ENCODE assay signal across 1 cellular context in the genomic region with DNA sequence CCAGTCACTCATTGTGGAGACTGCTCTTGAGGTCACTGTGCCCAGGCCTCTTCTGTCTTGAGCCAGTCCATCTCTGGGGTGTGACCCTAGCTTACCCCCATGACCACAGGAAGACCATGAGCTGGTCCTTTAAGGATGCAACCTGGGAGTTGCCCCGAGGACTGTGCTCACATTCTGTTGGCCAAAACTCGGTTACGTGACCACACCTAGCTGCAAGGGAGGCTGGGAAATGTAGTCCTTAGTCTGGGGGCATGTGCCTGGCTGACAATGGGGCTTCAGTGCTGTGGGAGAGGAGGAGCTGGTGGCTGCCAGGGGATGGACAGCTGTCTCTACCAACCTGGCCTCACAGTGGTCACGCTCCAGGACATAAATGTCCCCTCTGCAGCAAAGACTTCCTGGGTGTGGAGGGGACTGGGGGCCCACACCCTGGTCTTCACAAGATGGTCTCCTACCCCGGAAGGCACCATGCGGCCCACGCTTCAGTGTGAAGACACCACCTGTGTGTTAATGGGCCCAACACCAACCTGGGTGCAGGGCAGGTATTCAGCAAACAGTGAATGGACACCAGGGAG.
TF ChIP-seq lines count a peak whose summit lies in the region.

No MANE protein-coding gene starts in this region.

TF ChIP-seq in HepG2, 621 proteins besides CTCF, POLR2A, EP300 and RAD21 (continued from another document and continues in another):
- TF ChIP-seq, protein P1, sequence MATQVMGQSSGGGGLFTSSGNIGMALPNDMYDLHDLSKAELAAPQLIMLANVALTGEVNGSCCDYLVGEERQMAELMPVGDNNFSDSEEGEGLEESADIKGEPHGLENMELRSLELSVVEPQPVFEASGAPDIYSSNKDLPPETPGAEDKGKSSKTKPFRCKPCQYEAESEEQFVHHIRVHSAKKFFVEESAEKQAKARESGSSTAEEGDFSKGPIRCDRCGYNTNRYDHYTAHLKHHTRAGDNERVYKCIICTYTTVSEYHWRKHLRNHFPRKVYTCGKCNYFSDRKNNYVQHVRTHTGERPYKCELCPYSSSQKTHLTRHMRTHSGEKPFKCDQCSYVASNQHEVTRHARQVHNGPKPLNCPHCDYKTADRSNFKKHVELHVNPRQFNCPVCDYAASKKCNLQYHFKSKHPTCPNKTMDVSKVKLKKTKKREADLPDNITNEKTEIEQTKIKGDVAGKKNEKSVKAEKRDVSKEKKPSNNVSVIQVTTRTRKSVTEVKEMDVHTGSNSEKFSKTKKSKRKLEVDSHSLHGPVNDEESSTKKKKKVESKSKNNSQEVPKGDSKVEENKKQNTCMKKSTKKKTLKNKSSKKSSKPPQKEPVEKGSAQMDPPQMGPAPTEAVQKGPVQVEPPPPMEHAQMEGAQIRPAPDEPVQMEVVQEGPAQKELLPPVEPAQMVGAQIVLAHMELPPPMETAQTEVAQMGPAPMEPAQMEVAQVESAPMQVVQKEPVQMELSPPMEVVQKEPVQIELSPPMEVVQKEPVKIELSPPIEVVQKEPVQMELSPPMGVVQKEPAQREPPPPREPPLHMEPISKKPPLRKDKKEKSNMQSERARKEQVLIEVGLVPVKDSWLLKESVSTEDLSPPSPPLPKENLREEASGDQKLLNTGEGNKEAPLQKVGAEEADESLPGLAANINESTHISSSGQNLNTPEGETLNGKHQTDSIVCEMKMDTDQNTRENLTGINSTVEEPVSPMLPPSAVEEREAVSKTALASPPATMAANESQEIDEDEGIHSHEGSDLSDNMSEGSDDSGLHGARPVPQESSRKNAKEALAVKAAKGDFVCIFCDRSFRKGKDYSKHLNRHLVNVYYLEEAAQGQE (IDR thresholded peaks at IDR 0.05; ENCODE audit: borderline replicate concordance in 1 of 2, low read depth in 1 of 2, low read length in 2 of 2) = no peak; a peak in 1 of 4 replicates
- TF ChIP-seq ZFP36 (IDR thresholded peaks at IDR 0.05; ENCODE audit: borderline replicate concordance, low read depth, low read length, partially characterized antibody) (no peak), SNAPC2 (CRISPR knock-in tag; IDR thresholded peaks at IDR 0.05) (no peak), SRSF4 (IDR thresholded peaks at IDR 0.05; ENCODE audit: low read depth, low read length, poor library complexity, severe bottlenecking) (no peak), RAD51 (IDR thresholded peaks at IDR 0.05; ENCODE audit: borderline replicate concordance) (no peak), THAP11 (CRISPR knock-in tag; IDR thresholded peaks at IDR 0.05) (peak; percentile 94), ZNF790 (CRISPR knock-in tag; IDR thresholded peaks at IDR 0.05; ENCODE audit: borderline replicate concordance) (no peak), HCFC1 (IDR thresholded peaks at IDR 0.05; ENCODE audit: low read depth, low read length) (peak; percentile 19; the same call in 1 of the 2 replicates), GATAD2A (CRISPR knock-in tag; IDR thresholded peaks at IDR 0.05) (no peak), ZNF34 (CRISPR knock-in tag; IDR thresholded peaks at IDR 0.05; ENCODE audit: borderline replicate concordance) (no peak), MYC (CRISPR knock-in tag; IDR thresholded peaks at IDR 0.05; ENCODE audit: borderline replicate concordance) (peak; percentile 25; the same call in 1 of the 2 replicates), NKX3-1 (CRISPR knock-in tag; IDR thresholded peaks at IDR 0.05) (no peak), ZNF296 (CRISPR knock-in tag; conservative IDR thresholded peaks at IDR 0.05) (no peak), GFI1 (CRISPR knock-in tag; IDR thresholded peaks at IDR 0.05; ENCODE audit: borderline replicate concordance) (no peak), FOSL2 (CRISPR knock-in tag; IDR thresholded peaks at IDR 0.05) (no peak), LCORL (IDR thresholded peaks at IDR 0.05) (no peak), LCORL (CRISPR knock-in tag; IDR thresholded peaks at IDR 0.05) (no peak), NFE2 (CRISPR knock-in tag; IDR thresholded peaks at IDR 0.05) (no peak), ZBTB21 (CRISPR knock-in tag; IDR thresholded peaks at IDR 0.05) (no peak), ZNF10 (CRISPR knock-in tag; IDR thresholded peaks at IDR 0.05; ENCODE audit: borderline replicate concordance, low read depth) (no peak), ZNF432 (CRISPR knock-in tag; IDR thresholded peaks at IDR 0.05; ENCODE audit: borderline replicate concordance) (no peak), POLR2AphosphoS2 (IDR thresholded peaks at IDR 0.05; ENCODE audit: low read depth, low read length) (no peak), ZNF792 (CRISPR knock-in tag; IDR thresholded peaks at IDR 0.05) (no peak), ZNF143 (CRISPR knock-in tag; IDR thresholded peaks at IDR 0.05) (peak; percentile 91), NFRKB (IDR thresholded peaks at IDR 0.05) (no peak), ZNF225 (CRISPR knock-in tag; IDR thresholded peaks at IDR 0.05) (no peak), MZF1 (CRISPR knock-in tag; IDR thresholded peaks at IDR 0.05; ENCODE audit: borderline replicate concordance) (no peak), SALL1 (CRISPR knock-in tag; IDR thresholded peaks at IDR 0.05) (no peak), PRPF4 (IDR thresholded peaks at IDR 0.05; ENCODE audit: low read depth, low read length, poor library complexity, severe bottlenecking) (no peak), NR3C1 (CRISPR knock-in tag; IDR thresholded peaks at IDR 0.05) (no peak), RFX1 (IDR thresholded peaks at IDR 0.05) (no peak), ADNP (CRISPR knock-in tag; IDR thresholded peaks at IDR 0.05) (no peak), ZKSCAN5 (CRISPR knock-in tag; IDR thresholded peaks at IDR 0.05) (no peak), HMGA1 (CRISPR knock-in tag; conservative IDR thresholded peaks at IDR 0.05) (no peak)
- TF ChIP-seq, protein P2, sequence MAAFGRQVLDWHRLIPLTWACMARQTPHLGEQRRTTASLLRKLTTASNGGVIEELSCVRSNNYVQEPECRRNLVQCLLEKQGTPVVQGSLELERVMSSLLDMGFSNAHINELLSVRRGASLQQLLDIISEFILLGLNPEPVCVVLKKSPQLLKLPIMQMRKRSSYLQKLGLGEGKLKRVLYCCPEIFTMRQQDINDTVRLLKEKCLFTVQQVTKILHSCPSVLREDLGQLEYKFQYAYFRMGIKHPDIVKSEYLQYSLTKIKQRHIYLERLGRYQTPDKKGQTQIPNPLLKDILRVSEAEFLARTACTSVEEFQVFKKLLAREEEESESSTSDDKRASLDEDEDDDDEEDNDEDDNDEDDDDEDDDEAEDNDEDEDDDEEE (CRISPR knock-in tag; IDR thresholded peaks at IDR 0.05) = no peak
- TF ChIP-seq, protein P3, sequence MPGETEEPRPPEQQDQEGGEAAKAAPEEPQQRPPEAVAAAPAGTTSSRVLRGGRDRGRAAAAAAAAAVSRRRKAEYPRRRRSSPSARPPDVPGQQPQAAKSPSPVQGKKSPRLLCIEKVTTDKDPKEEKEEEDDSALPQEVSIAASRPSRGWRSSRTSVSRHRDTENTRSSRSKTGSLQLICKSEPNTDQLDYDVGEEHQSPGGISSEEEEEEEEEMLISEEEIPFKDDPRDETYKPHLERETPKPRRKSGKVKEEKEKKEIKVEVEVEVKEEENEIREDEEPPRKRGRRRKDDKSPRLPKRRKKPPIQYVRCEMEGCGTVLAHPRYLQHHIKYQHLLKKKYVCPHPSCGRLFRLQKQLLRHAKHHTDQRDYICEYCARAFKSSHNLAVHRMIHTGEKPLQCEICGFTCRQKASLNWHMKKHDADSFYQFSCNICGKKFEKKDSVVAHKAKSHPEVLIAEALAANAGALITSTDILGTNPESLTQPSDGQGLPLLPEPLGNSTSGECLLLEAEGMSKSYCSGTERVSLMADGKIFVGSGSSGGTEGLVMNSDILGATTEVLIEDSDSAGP (CRISPR knock-in tag; IDR thresholded peaks at IDR 0.05; ENCODE audit: borderline replicate concordance) = peak; percentile 99
- TF ChIP-seq, protein P4, sequence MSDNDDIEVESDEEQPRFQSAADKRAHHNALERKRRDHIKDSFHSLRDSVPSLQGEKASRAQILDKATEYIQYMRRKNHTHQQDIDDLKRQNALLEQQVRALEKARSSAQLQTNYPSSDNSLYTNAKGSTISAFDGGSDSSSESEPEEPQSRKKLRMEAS (IDR thresholded peaks at IDR 0.05) = 0 out of 2 replicates have a peak, but pooled peaks have one; percentile 23
- TF ChIP-seq, protein P5, sequence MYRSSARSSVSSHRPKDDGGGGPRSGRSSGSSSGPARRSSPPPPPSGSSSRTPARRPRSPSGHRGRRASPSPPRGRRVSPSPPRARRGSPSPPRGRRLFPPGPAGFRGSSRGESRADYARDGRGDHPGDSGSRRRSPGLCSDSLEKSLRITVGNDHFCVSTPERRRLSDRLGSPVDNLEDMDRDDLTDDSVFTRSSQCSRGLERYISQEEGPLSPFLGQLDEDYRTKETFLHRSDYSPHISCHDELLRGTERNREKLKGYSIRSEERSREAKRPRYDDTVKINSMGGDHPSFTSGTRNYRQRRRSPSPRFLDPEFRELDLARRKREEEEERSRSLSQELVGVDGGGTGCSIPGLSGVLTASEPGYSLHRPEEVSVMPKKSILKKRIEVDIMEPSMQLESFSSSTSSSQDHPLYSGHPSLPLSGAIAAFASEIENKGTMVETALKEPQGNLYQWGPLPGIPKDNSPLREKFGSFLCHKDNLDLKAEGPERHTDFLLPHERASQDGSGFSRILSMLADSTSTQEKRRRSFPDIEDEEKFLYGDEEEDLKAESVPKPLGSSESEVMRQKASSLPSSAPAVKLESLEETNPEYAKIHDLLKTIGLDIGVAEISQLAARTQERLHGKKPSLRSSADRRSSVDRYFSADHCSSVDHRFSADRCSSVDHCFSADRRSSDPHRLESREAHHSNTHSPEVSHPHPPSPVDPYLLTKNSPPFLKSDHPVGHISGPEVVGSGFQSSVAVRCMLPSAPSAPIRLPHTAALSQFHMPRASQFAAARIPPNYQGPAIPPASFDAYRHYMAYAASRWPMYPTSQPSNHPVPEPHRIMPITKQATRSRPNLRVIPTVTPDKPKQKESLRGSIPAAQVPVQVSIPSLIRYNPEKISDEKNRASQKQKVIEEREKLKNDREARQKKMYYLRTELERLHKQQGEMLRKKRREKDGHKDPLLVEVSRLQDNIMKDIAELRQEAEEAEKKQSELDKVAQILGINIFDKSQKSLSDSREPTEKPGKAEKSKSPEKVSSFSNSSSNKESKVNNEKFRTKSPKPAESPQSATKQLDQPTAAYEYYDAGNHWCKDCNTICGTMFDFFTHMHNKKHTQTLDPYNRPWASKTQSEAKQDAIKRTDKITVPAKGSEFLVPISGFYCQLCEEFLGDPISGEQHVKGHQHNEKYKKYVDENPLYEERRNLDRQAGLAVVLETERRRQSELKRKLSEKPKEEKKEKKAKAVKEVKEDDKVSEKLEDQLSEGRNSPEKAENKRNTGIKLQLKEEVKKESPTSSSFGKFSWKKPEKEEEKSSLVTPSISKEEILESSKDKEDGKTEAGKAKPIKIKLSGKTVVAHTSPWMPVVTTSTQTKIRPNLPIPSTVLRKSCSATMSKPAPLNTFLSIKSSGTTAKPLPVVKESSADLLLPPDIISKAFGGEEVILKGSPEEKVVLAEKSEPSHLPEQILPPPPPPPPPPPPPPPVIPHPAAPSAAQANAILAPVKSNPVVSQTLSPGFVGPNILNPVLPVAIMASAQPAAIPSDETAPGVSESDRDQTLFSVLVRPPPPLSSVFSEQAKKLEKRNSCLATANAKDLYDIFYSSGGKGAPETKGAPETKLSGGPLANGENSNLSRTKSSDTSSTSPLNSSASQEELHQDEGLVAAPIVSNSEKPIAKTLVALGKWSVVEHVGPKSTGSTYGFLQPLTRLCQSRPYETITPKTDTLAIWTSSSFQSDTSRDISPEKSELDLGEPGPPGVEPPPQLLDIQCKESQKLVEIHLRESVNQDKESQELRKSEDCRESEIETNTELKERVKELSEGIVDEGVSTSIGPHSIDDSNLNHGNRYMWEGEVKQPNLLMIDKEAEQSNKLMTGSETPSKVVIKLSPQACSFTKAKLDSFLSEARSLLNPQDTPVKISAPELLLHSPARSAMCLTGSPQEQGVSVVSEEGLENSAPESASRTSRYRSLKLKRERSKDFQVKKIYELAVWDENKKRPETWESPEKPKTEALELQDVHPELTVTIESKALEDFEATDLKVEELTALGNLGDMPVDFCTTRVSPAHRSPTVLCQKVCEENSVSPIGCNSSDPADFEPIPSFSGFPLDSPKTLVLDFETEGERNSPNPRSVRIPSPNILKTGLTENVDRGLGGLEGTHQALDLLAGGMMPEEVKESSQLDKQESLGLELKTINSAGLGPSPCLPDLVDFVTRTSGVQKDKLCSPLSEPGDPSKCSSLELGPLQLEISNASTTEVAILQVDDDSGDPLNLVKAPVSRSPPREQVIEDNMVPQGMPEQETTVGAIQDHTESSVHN (CRISPR knock-in tag; IDR thresholded peaks at IDR 0.05) = no peak
- TF ChIP-seq, protein P6, sequence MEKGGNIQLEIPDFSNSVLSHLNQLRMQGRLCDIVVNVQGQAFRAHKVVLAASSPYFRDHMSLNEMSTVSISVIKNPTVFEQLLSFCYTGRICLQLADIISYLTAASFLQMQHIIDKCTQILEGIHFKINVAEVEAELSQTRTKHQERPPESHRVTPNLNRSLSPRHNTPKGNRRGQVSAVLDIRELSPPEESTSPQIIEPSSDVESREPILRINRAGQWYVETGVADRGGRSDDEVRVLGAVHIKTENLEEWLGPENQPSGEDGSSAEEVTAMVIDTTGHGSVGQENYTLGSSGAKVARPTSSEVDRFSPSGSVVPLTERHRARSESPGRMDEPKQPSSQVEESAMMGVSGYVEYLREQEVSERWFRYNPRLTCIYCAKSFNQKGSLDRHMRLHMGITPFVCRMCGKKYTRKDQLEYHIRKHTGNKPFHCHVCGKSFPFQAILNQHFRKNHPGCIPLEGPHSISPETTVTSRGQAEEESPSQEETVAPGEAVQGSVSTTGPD (CRISPR knock-in tag; IDR thresholded peaks at IDR 0.05) = no peak
- TF ChIP-seq, protein P7, sequence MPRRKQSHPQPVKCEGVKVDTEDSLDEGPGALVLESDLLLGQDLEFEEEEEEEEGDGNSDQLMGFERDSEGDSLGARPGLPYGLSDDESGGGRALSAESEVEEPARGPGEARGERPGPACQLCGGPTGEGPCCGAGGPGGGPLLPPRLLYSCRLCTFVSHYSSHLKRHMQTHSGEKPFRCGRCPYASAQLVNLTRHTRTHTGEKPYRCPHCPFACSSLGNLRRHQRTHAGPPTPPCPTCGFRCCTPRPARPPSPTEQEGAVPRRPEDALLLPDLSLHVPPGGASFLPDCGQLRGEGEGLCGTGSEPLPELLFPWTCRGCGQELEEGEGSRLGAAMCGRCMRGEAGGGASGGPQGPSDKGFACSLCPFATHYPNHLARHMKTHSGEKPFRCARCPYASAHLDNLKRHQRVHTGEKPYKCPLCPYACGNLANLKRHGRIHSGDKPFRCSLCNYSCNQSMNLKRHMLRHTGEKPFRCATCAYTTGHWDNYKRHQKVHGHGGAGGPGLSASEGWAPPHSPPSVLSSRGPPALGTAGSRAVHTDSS (CRISPR knock-in tag; conservative IDR thresholded peaks at IDR 0.05) = no peak
- TF ChIP-seq, protein P8, sequence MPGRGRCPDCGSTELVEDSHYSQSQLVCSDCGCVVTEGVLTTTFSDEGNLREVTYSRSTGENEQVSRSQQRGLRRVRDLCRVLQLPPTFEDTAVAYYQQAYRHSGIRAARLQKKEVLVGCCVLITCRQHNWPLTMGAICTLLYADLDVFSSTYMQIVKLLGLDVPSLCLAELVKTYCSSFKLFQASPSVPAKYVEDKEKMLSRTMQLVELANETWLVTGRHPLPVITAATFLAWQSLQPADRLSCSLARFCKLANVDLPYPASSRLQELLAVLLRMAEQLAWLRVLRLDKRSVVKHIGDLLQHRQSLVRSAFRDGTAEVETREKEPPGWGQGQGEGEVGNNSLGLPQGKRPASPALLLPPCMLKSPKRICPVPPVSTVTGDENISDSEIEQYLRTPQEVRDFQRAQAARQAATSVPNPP (CRISPR knock-in tag; IDR thresholded peaks at IDR 0.05) = no peak
- TF ChIP-seq, protein P9, sequence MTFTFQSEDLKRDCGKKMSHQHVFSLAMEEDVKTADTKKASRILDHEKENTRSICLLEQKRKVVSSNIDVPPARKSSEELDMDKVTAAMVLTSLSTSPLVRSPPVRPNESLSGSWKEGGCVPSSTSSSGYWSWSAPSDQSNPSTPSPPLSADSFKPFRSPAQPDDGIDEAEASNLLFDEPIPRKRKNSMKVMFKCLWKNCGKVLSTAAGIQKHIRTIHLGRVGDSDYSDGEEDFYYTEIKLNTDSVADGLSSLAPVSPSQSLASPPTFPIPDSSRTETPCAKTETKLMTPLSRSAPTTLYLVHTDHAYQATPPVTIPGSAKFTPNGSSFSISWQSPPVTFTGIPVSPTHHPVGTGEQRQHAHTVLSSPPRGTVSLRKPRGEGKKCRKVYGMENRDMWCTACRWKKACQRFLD (CRISPR knock-in tag; IDR thresholded peaks at IDR 0.05; ENCODE audit: borderline replicate concordance) = no peak
